ENCODE assay signal across 8 cellular contexts in the genomic region with DNA sequence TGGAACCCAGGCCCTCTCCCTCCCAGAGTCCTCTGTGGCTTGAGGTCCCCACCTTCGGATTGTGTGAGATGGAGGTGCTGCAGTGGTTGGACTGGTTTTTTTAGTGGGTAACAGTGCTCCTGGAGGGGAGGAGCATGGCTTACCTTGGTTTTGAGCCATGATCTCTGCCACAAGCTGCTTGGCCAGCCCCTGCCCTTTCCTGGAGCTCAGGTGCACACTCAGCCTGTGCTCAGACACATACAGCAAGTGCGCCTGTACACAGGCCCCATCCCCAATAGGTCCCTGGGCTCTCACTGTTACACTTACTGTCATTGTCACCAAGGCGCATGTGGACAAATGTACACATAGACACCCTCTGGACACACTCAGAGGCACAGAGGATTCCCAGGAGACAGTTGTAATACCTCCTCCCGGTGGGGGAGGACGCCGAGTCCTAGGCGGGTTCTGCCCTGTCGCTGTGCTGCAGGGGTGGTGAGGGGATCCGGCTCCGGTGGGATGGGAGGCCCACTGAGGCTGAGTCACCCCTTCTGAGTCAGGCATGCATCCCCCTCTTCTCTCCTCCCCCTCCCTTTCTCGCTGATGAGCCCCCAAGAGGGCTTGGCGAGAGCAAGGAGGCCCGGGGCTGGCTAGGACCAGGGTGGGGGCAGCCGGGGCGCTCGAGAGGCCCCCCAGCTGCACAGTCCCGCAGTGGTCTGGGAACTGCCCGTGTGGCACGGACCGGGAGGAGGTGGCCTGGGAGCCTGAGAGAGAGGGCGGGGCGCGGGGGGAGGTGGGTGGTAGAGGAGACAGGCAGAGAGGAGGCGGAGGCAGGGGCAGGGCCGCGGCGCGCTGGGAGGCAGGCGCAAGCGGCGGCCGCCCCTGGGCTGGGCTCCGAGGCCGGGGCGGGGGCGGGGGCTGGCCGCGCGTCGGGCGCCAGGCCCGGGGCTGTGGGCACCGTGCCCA. TPM values are rescaled to one million over a fixed set of nuclear protein-coding genes. Genes with fewer than 3 reads are reported as not detected.
DNase-seq lines count a peak whose midpoint lies in the region; ATAC-seq and TF ChIP-seq lines count a peak whose summit lies in the region.

No MANE protein-coding gene starts in this region.

- no peak overlapping the region for H3K27ac ChIP-seq in urinary bladder (ENCODE audit: low read depth)

- no peak overlapping the region for H3K27ac Mint-ChIP-seq in activated CD4-positive, alpha-beta memory T cell treated with anti-CD3 and anti-CD28 coated beads for 36 hours
- H3K27ac Mint-ChIP-seq in activated CD4-positive, alpha-beta memory T cell treated with anti-CD3 and anti-CD28 coated beads, Interleukin-2, amount 10 ng/mL, durations not matched to agents 7 days and 5 days: no peak overlapping the region
- no peak overlapping the region for H3K27ac Mint-ChIP-seq in activated naive CD4-positive, alpha-beta T cell treated with anti-CD3 and anti-CD28 coated beads, Interleukin-2, amount 50 U/mL, for 72 hours
- no peak overlapping the region for H3K27ac Mint-ChIP-seq in neural crest cell (ENCODE audit: unreplicated experiment)

- no peaks in the 10 kb centered on the region for H3K4me1 Mint-ChIP-seq in activated CD4-positive, alpha-beta memory T cell treated with anti-CD3 and anti-CD28 coated beads for 36 hours (ENCODE audit: low read depth)
- H3K4me1 Mint-ChIP-seq in activated CD4-positive, alpha-beta memory T cell treated with anti-CD3 and anti-CD28 coated beads, Interleukin-2, amount 10 ng/mL, durations not matched to agents 7 days and 5 days: peaks cover 2% of the 10 kb centered on the region
- peaks cover 31% of the 10 kb centered on the region for H3K4me1 Mint-ChIP-seq in neural crest cell

- DNase-seq in activated CD4-positive, alpha-beta memory T cell treated with anti-CD3 and anti-CD28 coated beads for 36 hours: peak; percentile 46
- DNase-seq in activated CD4-positive, alpha-beta memory T cell treated with anti-CD3 and anti-CD28 coated beads, Interleukin-2, amount 10 ng/mL, durations not matched to agents 7 days and 5 days: no peak
- peak; percentile 80 for DNase-seq in NCI-H748 (lab: John Stamatoyannopoulos, UW; ENCODE audit: unreplicated experiment)
- DNase-seq in activated naive CD4-positive, alpha-beta T cell treated with anti-CD3 and anti-CD28 coated beads, Interleukin-2, amount 50 U/mL, for 72 hours (ENCODE audit: low spot score in 2 of 2): peak in 1 of 2 donors; percentile 36
- peak; percentile 84 for DNase-seq in glomerular visceral epithelial cell (ENCODE audit: extremely low spot score)
- DNase-seq in neural crest cell (ENCODE audit: low read depth, low spot score): peak; percentile 68

- peak; percentile 62 to 78 for ATAC-seq in activated naive CD4-positive, alpha-beta T cell treated with anti-CD3 and anti-CD28 coated beads, Interleukin-2, amount 50 U/mL, for 72 hours
- no peak for ATAC-seq in GM21447 (IDR thresholded peaks at IDR 0.05; ENCODE audit: unreplicated experiment)

- CTCF ChIA-PET in activated CD4-positive, alpha-beta memory T cell treated with anti-CD3 and anti-CD28 coated beads for 36 hours (lab: Charles Lee): no interaction called here
- CTCF ChIA-PET in activated CD4-positive, alpha-beta memory T cell treated with anti-CD3 and anti-CD28 coated beads, Interleukin-2, amount 10 ng/mL, durations not matched to agents 7 days and 5 days (lab: Charles Lee): no interaction called here

- TF ChIP-seq CTCF in neural crest cell (conservative IDR thresholded peaks at IDR 0.05): no peak

- peak overlapping the region; percentile 70 for H3K4me3 ChIP-seq in urinary bladder (ENCODE audit: low read depth, low read length)

- H3K9me3 Mint-ChIP-seq in activated CD4-positive, alpha-beta memory T cell treated with anti-CD3 and anti-CD28 coated beads for 36 hours: no peaks in the 10 kb centered on the region
- H3K9me3 Mint-ChIP-seq in activated CD4-positive, alpha-beta memory T cell treated with anti-CD3 and anti-CD28 coated beads, Interleukin-2, amount 10 ng/mL, durations not matched to agents 7 days and 5 days: no peaks in the 10 kb centered on the region
- H3K9me3 Mint-ChIP-seq in activated naive CD4-positive, alpha-beta T cell treated with anti-CD3 and anti-CD28 coated beads, Interleukin-2, amount 50 U/mL, for 72 hours: no peaks in the 10 kb centered on the region
- H3K9me3 Mint-ChIP-seq in neural crest cell: no peaks in the 10 kb centered on the region

- WGBS in urinary bladder: 7% methylated on average over 43 of the region's 43 CpGs

- H3K4me1 ChIP-seq in urinary bladder (ENCODE audit: insufficient read depth): no peaks in the 10 kb centered on the region

- H3K36me3 Mint-ChIP-seq in activated CD4-positive, alpha-beta memory T cell treated with anti-CD3 and anti-CD28 coated beads for 36 hours: no peaks in the 10 kb centered on the region
- no peaks in the 10 kb centered on the region for H3K36me3 Mint-ChIP-seq in activated CD4-positive, alpha-beta memory T cell treated with anti-CD3 and anti-CD28 coated beads, Interleukin-2, amount 10 ng/mL, durations not matched to agents 7 days and 5 days (ENCODE audit: low read depth)
- no peaks in the 10 kb centered on the region for H3K36me3 Mint-ChIP-seq in activated naive CD4-positive, alpha-beta T cell treated with anti-CD3 and anti-CD28 coated beads, Interleukin-2, amount 50 U/mL, for 72 hours
- H3K36me3 Mint-ChIP-seq in neural crest cell (ENCODE audit: low read depth): no peaks in the 10 kb centered on the region

- POLR2A ChIA-PET in activated CD4-positive, alpha-beta memory T cell treated with anti-CD3 and anti-CD28 coated beads for 36 hours (lab: Charles Lee): no interaction called here
- POLR2A ChIA-PET in activated CD4-positive, alpha-beta memory T cell treated with anti-CD3 and anti-CD28 coated beads, Interleukin-2, amount 10 ng/mL, durations not matched to agents 7 days and 5 days (lab: Charles Lee): no interaction called here

- intact Hi-C loops in activated CD4-positive, alpha-beta memory T cell treated with anti-CD3 and anti-CD28 coated beads for 36 hours (cut with micrococcal nuclease): no loop called here

- H3K36me3 ChIP-seq in urinary bladder (ENCODE audit: insufficient read depth): no peaks in the 10 kb centered on the region

- H3K27me3 Mint-ChIP-seq in activated CD4-positive, alpha-beta memory T cell treated with anti-CD3 and anti-CD28 coated beads for 36 hours: peaks cover 21% of the 10 kb centered on the region
- peaks cover 40% of the 10 kb centered on the region for H3K27me3 Mint-ChIP-seq in activated CD4-positive, alpha-beta memory T cell treated with anti-CD3 and anti-CD28 coated beads, Interleukin-2, amount 10 ng/mL, durations not matched to agents 7 days and 5 days
- H3K27me3 Mint-ChIP-seq in neural crest cell (ENCODE audit: low read depth): peaks cover 10% of the 10 kb centered on the region

- H3K4me3 Mint-ChIP-seq in activated CD4-positive, alpha-beta memory T cell treated with anti-CD3 and anti-CD28 coated beads for 36 hours: no peak overlapping the region
- no peak overlapping the region for H3K4me3 Mint-ChIP-seq in activated CD4-positive, alpha-beta memory T cell treated with anti-CD3 and anti-CD28 coated beads, Interleukin-2, amount 10 ng/mL, durations not matched to agents 7 days and 5 days
- H3K4me3 Mint-ChIP-seq in neural crest cell: peak overlapping the region; percentile 83

RNA-seq across cellular contexts. Expression of gene EPB41L1, which starts 0.5 kb away (rescaled TPM):
- total RNA-seq in activated CD4-positive, alpha-beta memory T cell treated with anti-CD3 and anti-CD28 coated beads for 36 hours: under 1 TPM; 0.36 to 0.88 TPM
- total RNA-seq in activated CD4-positive, alpha-beta memory T cell treated with anti-CD3 and anti-CD28 coated beads, Interleukin-2, amount 10 ng/mL, durations not matched to agents 7 days and 5 days: under 1 TPM in 1 of 2 experiments, not detected in 1; 0.20 TPM
- total RNA-seq in activated naive CD4-positive, alpha-beta T cell treated with anti-CD3 and anti-CD28 coated beads, Interleukin-2, amount 50 U/mL, for 72 hours: under 1 TPM; 0.20 to 0.93 TPM
- total RNA-seq in neural crest cell: 30.6 and 33.1 TPM in 2 replicates
- 37.0 TPM for total RNA-seq in urinary bladder
- 32.1 TPM for polyA plus RNA-seq in urinary bladder

Comparison
In these comparisons a context has a peak if more than half of its experiments do, and no peak if none do; other contexts are left out.
1. RNA of gene EPB41L1, which starts 0.5 kb away (total RNA-seq): 37.0 TPM in urinary bladder (single experiment) and 30.6 to 33.1 TPM in neural crest cell; 0.20 to 0.93 TPM in activated naive CD4-positive, alpha-beta T cell treated with anti-CD3 and anti-CD28 coated beads, Interleukin-2, amount 50 U/mL, for 72 hours, 0.36 to 0.88 TPM in activated CD4-positive, alpha-beta memory T cell treated with anti-CD3 and anti-CD28 coated beads for 36 hours and 0.20 TPM in activated CD4-positive, alpha-beta memory T cell treated with anti-CD3 and anti-CD28 coated beads, Interleukin-2, amount 10 ng/mL, durations not matched to agents 7 days and 5 days; every median in the first group is over 10 times any median in the second.